ENCODE assay signal across 12 cellular contexts in the genomic region with DNA sequence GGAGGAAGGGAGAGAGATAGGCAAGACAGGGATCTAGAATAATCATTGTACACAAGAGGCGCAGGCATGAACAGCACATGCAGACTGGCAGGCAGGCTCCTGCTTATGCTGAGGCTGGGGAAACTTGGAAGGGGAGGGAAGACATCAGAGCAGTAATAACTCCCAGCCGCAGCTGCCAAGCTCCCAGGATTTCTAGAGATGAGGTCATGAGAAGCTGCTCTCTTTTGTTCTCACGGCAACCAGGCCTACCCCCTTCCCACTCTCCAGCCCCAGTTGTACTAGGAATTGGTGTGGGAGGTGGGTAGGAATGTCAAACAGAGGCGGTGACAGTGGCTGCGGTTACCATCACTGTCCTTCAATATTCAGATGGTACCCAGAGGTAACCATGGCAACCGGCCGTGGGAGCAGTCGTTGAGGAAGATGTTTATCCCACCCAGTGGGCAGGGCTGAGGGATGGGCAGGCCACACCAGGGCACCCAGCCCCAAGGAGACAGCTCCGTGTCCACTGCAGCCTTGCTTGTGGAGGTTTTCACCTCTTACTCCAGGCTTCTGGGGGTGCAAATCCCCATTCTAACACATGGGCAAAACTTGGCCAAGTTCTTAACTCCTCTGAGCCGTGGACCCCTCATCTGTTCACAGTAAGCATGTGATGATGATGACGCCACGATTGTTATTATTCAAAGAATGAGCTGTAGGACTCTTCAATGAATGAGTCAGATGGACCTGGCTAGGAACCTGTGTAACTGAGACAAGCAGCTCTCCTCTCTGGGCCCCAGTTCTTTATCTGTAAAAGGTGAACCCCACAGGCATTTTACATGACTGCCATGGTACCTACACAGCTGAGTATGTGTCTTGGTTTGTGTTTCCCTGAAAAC.
DNase-seq lines count a peak whose midpoint lies in the region; TF ChIP-seq lines count a peak whose summit lies in the region.
"Had no signal": no experiment of that assay in that cellular context is flagged by ENCODE, and none has a peak within 500 bp of the region (broad histone marks: within the 10 kb centered on the region; RNA-seq: fewer than 3 reads in every experiment).

No MANE protein-coding gene starts in this region.

- TF ChIP-seq RAD21 in neural cell (conservative IDR thresholded peaks at IDR 0.05) = peak; percentile 59

- H3K27ac ChIP-seq in endodermal cell (ENCODE audit: low read depth, low read length) = peak overlapping the region; percentile 72
- H3K27ac ChIP-seq in neural cell (ENCODE audit: low read length) = peak overlapping the region; percentile 86
- H3K27ac ChIP-seq: colonic mucosa, tibial nerve had no signal

- no peaks in the 10 kb centered on the region for H4K20me1 ChIP-seq in neural cell (ENCODE audit: insufficient read depth)

- H3K27me3 ChIP-seq in MG63 (no peaks in the 10 kb centered on the region), endodermal cell (ENCODE audit: control insufficient read depth, insufficient read depth, low read length, poor library complexity, severe bottlenecking) (no peaks in the 10 kb centered on the region), neural cell (ENCODE audit: insufficient read depth, low read depth, low read length) (no peaks in the 10 kb centered on the region)
- H3K27me3 ChIP-seq: colonic mucosa, tibial nerve had no signal

- H3K9me2 ChIP-seq in neural cell (ENCODE audit: insufficient read depth, low read length) = no peaks in the 10 kb centered on the region

- H3K27me3 Mint-ChIP-seq in endodermal cell (ENCODE audit: insufficient read depth) = no peaks in the 10 kb centered on the region

- peaks cover 9% of the 10 kb centered on the region for H3F3A ChIP-seq in neural cell (ENCODE audit: insufficient read depth, low read length, poor library complexity, severe bottlenecking)

- CTCF ChIA-PET in HEK293T (lab: Yijun Ruan, JAX) = no interaction called here

- POLR2A ChIA-PET in HEK293T (lab: Yijun Ruan, JAX) = interaction anchor here (0.7 kb wide), 1 partner anchor 17 kb away, joined by 3 read pairs; no protein-coding TSS in a partner anchor

- H3K9me3 ChIP-seq in MG63 = no peaks in the 10 kb centered on the region
- no peaks in the 10 kb centered on the region for H3K9me3 ChIP-seq in endodermal cell (ENCODE audit: control insufficient read depth, low read length)
- no peaks in the 10 kb centered on the region for H3K9me3 ChIP-seq in neural cell (ENCODE audit: low read length)
- H3K9me3 ChIP-seq: colonic mucosa, tibial nerve had no signal

- H3K27ac Mint-ChIP-seq in endodermal cell = no peak overlapping the region

- H3K4me1 ChIP-seq in endodermal cell (ENCODE audit: control insufficient read depth, insufficient read depth, low read length) = peaks cover 4% of the 10 kb centered on the region

- peaks cover 8% of the 10 kb centered on the region for H3K9me3 Mint-ChIP-seq in endodermal cell

- no peaks in the 10 kb centered on the region for H3K36me3 ChIP-seq in MG63
- no peaks in the 10 kb centered on the region for H3K36me3 ChIP-seq in endodermal cell (ENCODE audit: control insufficient read depth, insufficient read depth, low read length)
- H3K36me3 ChIP-seq in neural cell (ENCODE audit: insufficient read depth, low read length) = no peaks in the 10 kb centered on the region
- H3K36me3 ChIP-seq: colonic mucosa, tibial nerve had no signal

- TF ChIP-seq CTCF in endodermal cell (conservative IDR thresholded peaks at IDR 0.05) = no peak
- TF ChIP-seq CTCF in neural cell (IDR thresholded peaks at IDR 0.05; ENCODE audit: poor library complexity, severe bottlenecking) = no peak

- TF ChIP-seq EP300 in neural cell (conservative IDR thresholded peaks at IDR 0.05; ENCODE audit: poor library complexity, severe bottlenecking) = peak; percentile 84

- no peak overlapping the region for H3K4me3 ChIP-seq in MG63
- no peak overlapping the region for H3K4me3 ChIP-seq in endodermal cell (ENCODE audit: low read length)
- H3K4me3 ChIP-seq in neural cell (ENCODE audit: low read length) = peak overlapping the region; percentile 18
- H3K4me3 ChIP-seq: colonic mucosa, tibial nerve had no signal

- H3K4me1 Mint-ChIP-seq in endodermal cell = peaks cover 28% of the 10 kb centered on the region

- peak overlapping the region; percentile 47 for H2AFZ ChIP-seq in neural cell (ENCODE audit: low read depth, low read length)

- no peak overlapping the region for H3K9ac ChIP-seq in endodermal cell (ENCODE audit: extremely low read depth, low read length, poor library complexity, severe bottlenecking)
- H3K9ac ChIP-seq in neural cell (ENCODE audit: low read length) = peak overlapping the region; percentile 63

- H3K79me2 ChIP-seq in neural cell (replicated peaks; ENCODE audit: insufficient read depth, low read length) = no peaks in the 10 kb centered on the region

- peak in 2 of 3 experiments; percentile 9 to 59 for DNase-seq in NCI-H1417 (lab: John Stamatoyannopoulos, UW)
- no peak for DNase-seq in NCI-H1417 treated with DMSO at 0.1 percent for 48 hours (lab: John Stamatoyannopoulos, UW)
- peak; percentile 66 for DNase-seq in MG63
- peak; percentile 59 for DNase-seq in endodermal cell
- DNase-seq in HEK293T (ENCODE audit: extremely low spot score) = no peak
- DNase-seq in T-helper 2 cell = no peak
- DNase-seq in effector CD4-positive, alpha-beta T cell = no peak
- DNase-seq: colonic mucosa; NCI-H226; stimulated activated CD4-positive, alpha-beta T cell treated with anti-CD3 and anti-CD28 coated beads, Interleukin-4, amount 100 ng/mL, for 4 hours had no signal

- no peak overlapping the region for H3K4me3 Mint-ChIP-seq in endodermal cell

- no peaks in the 10 kb centered on the region for H3K36me3 Mint-ChIP-seq in endodermal cell (ENCODE audit: low read depth)

- WGBS in endodermal cell (ENCODE audit: insufficient coverage in 1 of 2, insufficient read length in 1 of 2), 2 experiments = 83 to 85% methylated on average over 10 to 11 of the region's 12 CpGs

- no peak overlapping the region for H3K4me2 ChIP-seq in neural cell (ENCODE audit: low read length)

TF ChIP-seq in neural cell, 6 proteins besides CTCF, POLR2A, EP300 and RAD21:
- TF ChIP-seq MXI1 (conservative IDR thresholded peaks at IDR 0.05; ENCODE audit: poor library complexity, severe bottlenecking) = peak; percentile 30
- TF ChIP-seq POLR2AphosphoS5 (IDR thresholded peaks at IDR 0.05) = peak; percentile 51
- TF ChIP-seq, protein P1, sequence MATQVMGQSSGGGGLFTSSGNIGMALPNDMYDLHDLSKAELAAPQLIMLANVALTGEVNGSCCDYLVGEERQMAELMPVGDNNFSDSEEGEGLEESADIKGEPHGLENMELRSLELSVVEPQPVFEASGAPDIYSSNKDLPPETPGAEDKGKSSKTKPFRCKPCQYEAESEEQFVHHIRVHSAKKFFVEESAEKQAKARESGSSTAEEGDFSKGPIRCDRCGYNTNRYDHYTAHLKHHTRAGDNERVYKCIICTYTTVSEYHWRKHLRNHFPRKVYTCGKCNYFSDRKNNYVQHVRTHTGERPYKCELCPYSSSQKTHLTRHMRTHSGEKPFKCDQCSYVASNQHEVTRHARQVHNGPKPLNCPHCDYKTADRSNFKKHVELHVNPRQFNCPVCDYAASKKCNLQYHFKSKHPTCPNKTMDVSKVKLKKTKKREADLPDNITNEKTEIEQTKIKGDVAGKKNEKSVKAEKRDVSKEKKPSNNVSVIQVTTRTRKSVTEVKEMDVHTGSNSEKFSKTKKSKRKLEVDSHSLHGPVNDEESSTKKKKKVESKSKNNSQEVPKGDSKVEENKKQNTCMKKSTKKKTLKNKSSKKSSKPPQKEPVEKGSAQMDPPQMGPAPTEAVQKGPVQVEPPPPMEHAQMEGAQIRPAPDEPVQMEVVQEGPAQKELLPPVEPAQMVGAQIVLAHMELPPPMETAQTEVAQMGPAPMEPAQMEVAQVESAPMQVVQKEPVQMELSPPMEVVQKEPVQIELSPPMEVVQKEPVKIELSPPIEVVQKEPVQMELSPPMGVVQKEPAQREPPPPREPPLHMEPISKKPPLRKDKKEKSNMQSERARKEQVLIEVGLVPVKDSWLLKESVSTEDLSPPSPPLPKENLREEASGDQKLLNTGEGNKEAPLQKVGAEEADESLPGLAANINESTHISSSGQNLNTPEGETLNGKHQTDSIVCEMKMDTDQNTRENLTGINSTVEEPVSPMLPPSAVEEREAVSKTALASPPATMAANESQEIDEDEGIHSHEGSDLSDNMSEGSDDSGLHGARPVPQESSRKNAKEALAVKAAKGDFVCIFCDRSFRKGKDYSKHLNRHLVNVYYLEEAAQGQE (IDR thresholded peaks at IDR 0.05; ENCODE audit: borderline replicate concordance) = peak; percentile 90
- TF ChIP-seq SMC3 (conservative IDR thresholded peaks at IDR 0.05; ENCODE audit: poor library complexity) = peak; percentile 59
- TF ChIP-seq TAF1 (IDR thresholded peaks at IDR 0.05; ENCODE audit: low read depth) = no peak
TF ChIP-seq in neural cell: peak in this region for 4.

TF ChIP-seq in HEK293T, 16 proteins besides CTCF, POLR2A, EP300 and RAD21:
- TF ChIP-seq LEF1 (IDR thresholded peaks at IDR 0.05; ENCODE audit: borderline replicate concordance) (no peak), FOXM1 (IDR thresholded peaks at IDR 0.05; ENCODE audit: borderline replicate concordance) (no peak), NFRKB (IDR thresholded peaks at IDR 0.05) (no peak), L3MBTL2 (conservative IDR thresholded peaks at IDR 0.05) (no peak), CTBP1 (IDR thresholded peaks at IDR 0.05; ENCODE audit: borderline replicate concordance) (no peak), ARNT (IDR thresholded peaks at IDR 0.05) (no peak), SUZ12 (IDR thresholded peaks at IDR 0.05) (no peak), BHLHE40 (IDR thresholded peaks at IDR 0.05; ENCODE audit: borderline replicate concordance) (no peak), HDGF (IDR thresholded peaks at IDR 0.05; ENCODE audit: borderline replicate concordance) (no peak), ELF4 (IDR thresholded peaks at IDR 0.05) (no peak)
- TF ChIP-seq, protein P2, sequence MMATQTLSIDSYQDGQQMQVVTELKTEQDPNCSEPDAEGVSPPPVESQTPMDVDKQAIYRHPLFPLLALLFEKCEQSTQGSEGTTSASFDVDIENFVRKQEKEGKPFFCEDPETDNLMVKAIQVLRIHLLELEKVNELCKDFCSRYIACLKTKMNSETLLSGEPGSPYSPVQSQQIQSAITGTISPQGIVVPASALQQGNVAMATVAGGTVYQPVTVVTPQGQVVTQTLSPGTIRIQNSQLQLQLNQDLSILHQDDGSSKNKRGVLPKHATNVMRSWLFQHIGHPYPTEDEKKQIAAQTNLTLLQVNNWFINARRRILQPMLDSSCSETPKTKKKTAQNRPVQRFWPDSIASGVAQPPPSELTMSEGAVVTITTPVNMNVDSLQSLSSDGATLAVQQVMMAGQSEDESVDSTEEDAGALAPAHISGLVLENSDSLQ (IDR thresholded peaks at IDR 0.05) = no peak

Comparison
In these comparisons a context has a peak if more than half of its experiments do, and no peak if none do; other contexts are left out.
1. DNase-seq: peak in NCI-H1417 (2 of 3), MG63 (single experiment) and endodermal cell (single experiment); none in NCI-H1417 treated with DMSO at 0.1 percent for 48 hours (single experiment), HEK293T (single experiment), T-helper 2 cell (0 of 5) and effector CD4-positive, alpha-beta T cell (single experiment).